In genomic region chr6:69064226-69064625, GRCh38 we compare ENCODE assay signal across 26 cellular contexts.
"Had no signal": no experiment of that assay in that cellular context is flagged by ENCODE, and none has a peak within 500 bp of the region (broad histone marks: within the 10 kb centered on the region; RNA-seq: fewer than 3 reads in every experiment).

No MANE protein-coding gene starts in this region.

- H3K4me3 ChIP-seq: breast epithelium, coronary artery, esophagus squamous epithelium, gastroesophageal sphincter, heart left ventricle, lung, sigmoid colon, spleen, upper lobe of right lung had no signal

- DNase-seq: activated B cell treated with CpG ODN at 0.5 μM for 24 hours; activated CD4-positive, alpha-beta T cell treated with anti-CD3 and anti-CD28 coated beads for 4 hours; activated CD4-positive, alpha-beta T cell treated with anti-CD3 and anti-CD28 coated beads, Interleukin-2, amount 50 U/mL, for 48 hours; activated CD8-positive, alpha-beta memory T cell treated with anti-CD3 and anti-CD28 coated beads, Interleukin-2, amount 50 U/mL, for 48 hours; activated naive CD4-positive, alpha-beta T cell treated with Interleukin-2 at 50 U/mL for 16 hours; activated naive CD8-positive, alpha-beta T cell treated with anti-CD3 and anti-CD28 coated beads for 36 hours; activated T-cell treated with anti-CD3 and anti-CD28 coated beads, Interleukin-2, amount 50 U/mL, for 4 hours; esophagus squamous epithelium; heart left ventricle; naive thymus-derived CD4-positive, alpha-beta T cell; occipital lobe; posterior cingulate gyrus; sigmoid colon; spleen; stimulated activated CD4-positive, alpha-beta T cell treated with anti-CD3 and anti-CD28 coated beads, Interleukin-4, amount 100 ng/mL, for 4 hours; stimulated activated naive CD8-positive, alpha-beta T cell treated with anti-CD3 and anti-CD28 coated beads, Interleukin-15, Interleukin-2, amounts not matched to agents 100 U/mL and 50 U/mL, for 24 hours; T-helper 9 cell; upper lobe of right lung had no signal

- H3K9me3 Mint-ChIP-seq: activated B cell treated with CpG ODN at 0.5 μM for 24 hours; activated naive CD8-positive, alpha-beta T cell treated with anti-CD3 and anti-CD28 coated beads for 36 hours; activated T-cell treated with anti-CD3 and anti-CD28 coated beads, Interleukin-2, amount 50 U/mL, for 4 hours; activated T-helper 2 cell treated with anti-CD3 and anti-CD28 coated beads, Interferon-gamma antibody, Interleukin-2, Interleukin-4, amounts not matched to agents 10 μg/mL and 5 μg/mL and 100 μg/mL, durations not matched to agents 14 hours and 24 hours and 36 hours; neural crest cell had no signal

- H3K27me3 Mint-ChIP-seq: activated B cell treated with CpG ODN at 0.5 μM for 24 hours; activated naive CD8-positive, alpha-beta T cell treated with anti-CD3 and anti-CD28 coated beads for 36 hours; naive thymus-derived CD4-positive, alpha-beta T cell had no signal

- ATAC-seq: activated T-cell treated with anti-CD3 and anti-CD28 coated beads, Interleukin-2, amount 50 U/mL, for 4 hours; gastroesophageal sphincter; heart left ventricle; left lobe of liver; naive thymus-derived CD4-positive, alpha-beta T cell; stimulated activated naive CD8-positive, alpha-beta T cell treated with anti-CD3 and anti-CD28 coated beads, Interleukin-15, Interleukin-2, amounts not matched to agents 100 U/mL and 50 U/mL, for 24 hours; upper lobe of right lung had no signal

- H3K27ac ChIP-seq: breast epithelium, coronary artery, esophagus squamous epithelium, gastroesophageal sphincter, heart left ventricle, sigmoid colon, spleen, upper lobe of right lung had no signal

- FAIRE-seq: islet of Langerhans had no signal

- H3K36me3 ChIP-seq: breast epithelium, esophagus squamous epithelium, gastroesophageal sphincter, heart left ventricle, sigmoid colon, spleen, upper lobe of right lung had no signal

- H3K4me3 Mint-ChIP-seq: activated B cell treated with CpG ODN at 0.5 μM for 24 hours; activated naive CD8-positive, alpha-beta T cell treated with anti-CD3 and anti-CD28 coated beads for 36 hours; activated T-cell treated with anti-CD3 and anti-CD28 coated beads, Interleukin-2, amount 50 U/mL, for 4 hours; naive thymus-derived CD4-positive, alpha-beta T cell; neural crest cell had no signal

- H3K27me3 ChIP-seq: breast epithelium, esophagus squamous epithelium, gastroesophageal sphincter, heart left ventricle, sigmoid colon, spleen, upper lobe of right lung had no signal

- H3K4me1 Mint-ChIP-seq: activated B cell treated with CpG ODN at 0.5 μM for 24 hours; activated naive CD8-positive, alpha-beta T cell treated with anti-CD3 and anti-CD28 coated beads for 36 hours; naive thymus-derived CD4-positive, alpha-beta T cell; neural crest cell had no signal

- H3K36me3 Mint-ChIP-seq: activated naive CD8-positive, alpha-beta T cell treated with anti-CD3 and anti-CD28 coated beads for 36 hours; naive thymus-derived CD4-positive, alpha-beta T cell had no signal

- H3K4me1 ChIP-seq: breast epithelium, esophagus squamous epithelium, gastroesophageal sphincter, heart left ventricle, sigmoid colon, spleen, upper lobe of right lung had no signal

- H3K9me3 ChIP-seq: breast epithelium, esophagus squamous epithelium, gastroesophageal sphincter, heart left ventricle, sigmoid colon, spleen, upper lobe of right lung had no signal

- H3K27ac Mint-ChIP-seq: activated B cell treated with CpG ODN at 0.5 μM for 24 hours; activated naive CD8-positive, alpha-beta T cell treated with anti-CD3 and anti-CD28 coated beads for 36 hours; activated T-helper 2 cell treated with anti-CD3 and anti-CD28 coated beads, Interferon-gamma antibody, Interleukin-2, Interleukin-4, amounts not matched to agents 10 μg/mL and 5 μg/mL and 100 μg/mL, durations not matched to agents 14 hours and 24 hours and 36 hours; naive thymus-derived CD4-positive, alpha-beta T cell had no signal
